5 cellular contexts compared by ENCODE assay signal in the genomic region with DNA sequence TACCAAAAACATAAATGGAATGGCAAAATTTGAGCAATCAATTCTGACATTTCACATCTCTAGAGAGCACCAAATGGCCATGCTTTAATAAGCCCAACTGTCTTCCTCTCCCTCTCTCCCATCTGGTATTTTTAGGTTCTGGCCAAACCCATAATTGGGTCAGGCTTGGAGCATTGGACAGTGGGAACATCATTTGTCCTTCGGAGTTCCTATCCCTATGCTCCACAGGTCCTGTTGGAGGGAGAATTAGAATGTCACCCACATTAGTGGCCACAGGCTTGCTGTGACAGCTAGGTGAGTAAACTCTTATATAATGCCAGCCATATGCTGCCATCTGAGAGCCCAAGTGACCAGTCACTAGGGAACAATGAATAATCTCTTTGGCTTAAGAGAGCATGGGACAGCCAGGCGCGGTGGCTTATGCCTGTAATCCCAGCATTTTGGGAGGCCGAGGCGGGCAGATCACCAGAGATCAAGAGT.
"Had no signal": no experiment of that assay in that cellular context is flagged by ENCODE, and none has a peak within 500 bp of the region (broad histone marks: within the 10 kb centered on the region; RNA-seq: fewer than 3 reads in every experiment).

No MANE protein-coding gene starts in this region.

- DNase-seq: H9, HCEC 1CT, KBM-7 had no signal

- ATAC-seq: GM23338, HepG2 had no signal
